In genomic region chr1:41494351-41495170, GRCh38 we compare ENCODE assay signal across 2 cellular contexts.
TF ChIP-seq lines count a peak whose summit lies in the region.

No MANE protein-coding gene starts in this region.

TF ChIP-seq in IMR-90, 13 proteins besides CTCF, POLR2A, EP300 and RAD21:
- TF ChIP-seq MAFK (IDR thresholded peaks at IDR 0.05; ENCODE audit: low read depth, low read length) (no peak), USF2 (IDR thresholded peaks at IDR 0.05; ENCODE audit: low read depth, low read length) (no peak), ELK1 (IDR thresholded peaks at IDR 0.05; ENCODE audit: borderline replicate concordance, low read depth, low read length) (no peak), MAZ (IDR thresholded peaks at IDR 0.05; ENCODE audit: borderline replicate concordance, low read depth, low read length) (no peak), SMC3 (IDR thresholded peaks at IDR 0.05; ENCODE audit: low read depth, low read length) (no peak), RCOR1 (IDR thresholded peaks at IDR 0.05; ENCODE audit: insufficient replicate concordance, low read length) (no peak), CHD1 (IDR thresholded peaks at IDR 0.05; ENCODE audit: low read depth, low read length) (no peak), MXI1 (IDR thresholded peaks at IDR 0.05; ENCODE audit: borderline replicate concordance, low read depth, low read length) (no peak), RFX5 (IDR thresholded peaks at IDR 0.05; ENCODE audit: low read depth, low read length) (no peak)

TF ChIP-seq in HepG2, 621 proteins besides CTCF, POLR2A, EP300 and RAD21:
- peak; percentile 85 for TF ChIP-seq ZNF768 (CRISPR knock-in tag; IDR thresholded peaks at IDR 0.05)
- no peak for TF ChIP-seq RERE (CRISPR knock-in tag; IDR thresholded peaks at IDR 0.05; ENCODE audit: low read depth)
